In the genomic region with DNA sequence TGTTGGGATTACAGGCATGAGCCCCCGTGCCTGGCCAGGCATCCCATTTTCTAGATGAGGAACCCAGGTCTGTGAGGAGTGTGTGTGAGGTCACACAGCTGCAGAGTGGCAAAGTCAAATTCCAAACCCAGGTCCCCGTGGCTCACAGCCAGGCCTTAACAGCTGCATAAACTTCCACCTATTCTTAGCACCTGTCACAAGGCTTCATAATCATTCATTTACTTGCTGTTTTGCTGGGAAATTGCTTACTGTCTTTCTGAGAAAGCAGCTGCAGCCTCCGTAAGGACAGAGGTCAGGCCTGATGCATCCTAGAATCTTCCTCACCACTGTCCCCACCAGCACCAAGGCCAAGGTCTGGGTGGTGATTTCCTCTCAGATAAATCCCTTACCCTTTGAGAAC, we compare ENCODE assay signal across 14 cellular contexts.
DNase-seq lines count a peak whose midpoint lies in the region.
"Had no signal": no experiment of that assay in that cellular context is flagged by ENCODE, and none has a peak within 500 bp of the region (broad histone marks: within the 10 kb centered on the region; RNA-seq: fewer than 3 reads in every experiment).

No MANE protein-coding gene starts in this region.

- H3K4me3 ChIP-seq in H7 (ENCODE audit: insufficient read depth, low read depth, low read length): no peak overlapping the region
- H3K4me3 ChIP-seq: ascending aorta, suprapubic skin had no signal

- no peaks in the 10 kb centered on the region for H3K27me3 ChIP-seq in H7 (ENCODE audit: control insufficient read depth, insufficient read depth, low read length)
- H3K27me3 ChIP-seq: ascending aorta, suprapubic skin had no signal

- no peaks in the 10 kb centered on the region for H3K36me3 ChIP-seq in H7 (replicated peaks; ENCODE audit: control insufficient read depth, insufficient read depth, low read length)
- H3K36me3 ChIP-seq: ascending aorta, suprapubic skin had no signal

- DNase-seq in NCI-H2029 treated with DMSO at 0.1 percent for 48 hours (lab: John Stamatoyannopoulos, UW) (peak; percentile 22), NCI-H2029 (lab: John Stamatoyannopoulos, UW) (no peak), H7 (peak; percentile 5), SHP77 treated with DMSO at 0.1 percent for 48 hours (lab: John Stamatoyannopoulos, UW) (peak; percentile 91), myocyte (ENCODE audit: low read depth) (peak; percentile 89), DMS114 treated with DMSO at 0.1 percent for 48 hours (lab: John Stamatoyannopoulos, UW; ENCODE audit: unreplicated experiment) (no peak), KG1 (lab: John Stamatoyannopoulos, UW) (no peak)
- no peak for DNase-seq in activated CD8-positive, alpha-beta memory T cell treated with anti-CD3 and anti-CD28 coated beads, Interleukin-2, amount 50 U/mL, for 4 hours
- DNase-seq: ACHN; activated CD4-positive, alpha-beta T cell treated with anti-CD3 and anti-CD28 coated beads, Interleukin-2, amount 10 ng/mL, durations not matched to agents 7 days and 5 days; activated T-cell treated with anti-CD3 and anti-CD28 coated beads, Interleukin-2, amount 50 U/mL, for 48 hours; Kasumi-1 had no signal

Comparison
In these comparisons a context has a peak if more than half of its experiments do, and no peak if none do; other contexts are left out.
1. DNase-seq: peak in NCI-H2029 treated with DMSO at 0.1 percent for 48 hours (single experiment), H7 (single experiment), SHP77 treated with DMSO at 0.1 percent for 48 hours (single experiment) and myocyte (single experiment); none in NCI-H2029 (single experiment), DMS114 treated with DMSO at 0.1 percent for 48 hours (single experiment), KG1 (single experiment) and activated CD8-positive, alpha-beta memory T cell treated with anti-CD3 and anti-CD28 coated beads, Interleukin-2, amount 50 U/mL, for 4 hours (single experiment).